Comparison of ENCODE assay signal across 1 cellular context in genomic region chr16:694187-694862, GRCh38.
TF ChIP-seq lines count a peak whose summit lies in the region.

No MANE protein-coding gene starts in this region.

TF ChIP-seq in A549, 52 proteins besides CTCF, POLR2A, EP300 and RAD21:
- TF ChIP-seq CBX2 (IDR thresholded peaks at IDR 0.05; ENCODE audit: borderline replicate concordance, low read depth), result no peak
- no peak for TF ChIP-seq POLR2AphosphoS2 (conservative IDR thresholded peaks at IDR 0.05; ENCODE audit: low read length)
- no peak for TF ChIP-seq HOXA7 (CRISPR knock-in tag; IDR thresholded peaks at IDR 0.05)
- no peak for TF ChIP-seq MAX (IDR thresholded peaks at IDR 0.05)
